ENCODE assay signal across 1 cellular context in the genomic region with DNA sequence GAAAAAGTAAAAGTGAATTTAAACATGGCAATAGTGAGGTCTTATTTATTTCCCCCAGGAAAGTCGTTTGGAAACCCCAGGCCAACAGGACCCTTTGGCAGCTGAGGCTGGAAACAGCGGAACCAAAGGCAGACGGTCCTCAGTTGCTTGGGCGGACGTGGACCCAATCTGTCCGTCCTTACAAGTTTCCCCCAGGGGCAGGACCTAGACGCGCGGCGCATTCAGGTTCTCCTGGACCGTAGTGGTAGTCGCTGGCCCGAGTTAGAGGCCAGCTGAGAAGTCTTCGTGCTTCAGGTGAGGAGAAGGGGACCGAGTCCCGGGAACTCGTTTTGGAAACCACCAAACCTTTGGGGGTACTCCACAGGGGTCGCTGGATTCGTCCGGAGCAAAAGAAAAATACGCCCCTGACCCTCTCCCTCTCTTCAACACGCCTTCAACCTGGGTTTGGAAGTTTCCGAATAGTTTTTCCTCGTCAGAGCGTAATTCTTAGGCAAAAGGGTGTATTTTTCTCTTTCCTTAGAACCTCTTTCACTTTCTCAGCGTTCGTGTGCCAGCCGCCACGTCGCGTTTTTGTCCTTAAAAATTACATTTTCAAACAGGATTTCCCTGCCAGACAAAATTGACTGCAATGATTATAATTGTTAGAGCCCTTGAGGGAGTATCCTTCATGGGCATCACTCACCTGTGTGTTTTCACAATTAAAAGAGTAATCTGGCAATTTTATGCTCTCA.
A peak's percentile ranks its signal among the peaks of the same experiment; 100 is the strongest.
TF ChIP-seq lines count a peak whose summit lies in the region.

No MANE protein-coding gene starts in this region.

TF ChIP-seq in HepG2, 621 proteins besides CTCF, POLR2A, EP300 and RAD21 (continued from another document and continues in another):
- TF ChIP-seq FOXP4 (CRISPR knock-in tag; IDR thresholded peaks at IDR 0.05) (peak; percentile 82), ZFP37 (CRISPR knock-in tag; IDR thresholded peaks at IDR 0.05; ENCODE audit: borderline replicate concordance) (peak; percentile 92), ZNF660 (CRISPR knock-in tag; IDR thresholded peaks at IDR 0.05; ENCODE audit: borderline replicate concordance, low read depth) (no peak), THYN1 (CRISPR knock-in tag; IDR thresholded peaks at IDR 0.05; ENCODE audit: borderline replicate concordance, low read depth) (no peak), ZNF468 (CRISPR knock-in tag; IDR thresholded peaks at IDR 0.05) (no peak), ZFP82 (CRISPR knock-in tag; IDR thresholded peaks at IDR 0.05; ENCODE audit: borderline replicate concordance) (peak; percentile 76; the same call in 1 of the 2 replicates), ZNF207 (IDR thresholded peaks at IDR 0.05; ENCODE audit: borderline replicate concordance) (no peak), NR2C2 (CRISPR knock-in tag; IDR thresholded peaks at IDR 0.05; ENCODE audit: borderline replicate concordance) (peak; percentile 66), SIX1 (CRISPR knock-in tag; IDR thresholded peaks at IDR 0.05; ENCODE audit: borderline replicate concordance) (no peak; the same call in 1 of the 2 replicates), ZNF776 (CRISPR knock-in tag; IDR thresholded peaks at IDR 0.05) (peak; percentile 56; the same call in 1 of the 2 replicates), NFYC (CRISPR knock-in tag; IDR thresholded peaks at IDR 0.05) (peak; percentile 42; the same call in 1 of the 2 replicates), CBX5 (CRISPR knock-in tag; IDR thresholded peaks at IDR 0.05; ENCODE audit: borderline replicate concordance) (peak; percentile 99), ZIK1 (CRISPR knock-in tag; IDR thresholded peaks at IDR 0.05; ENCODE audit: borderline replicate concordance, low read depth) (0 out of 2 replicates have a peak, but pooled peaks have one; percentile 72), ZNF225 (CRISPR knock-in tag; IDR thresholded peaks at IDR 0.05) (peak; percentile 90; the same call in 1 of the 2 replicates), XRCC5 (optimal IDR thresholded peaks at IDR 0.05; ENCODE audit: low read length) (peak; percentile 99), DRAP1 (CRISPR knock-in tag; IDR thresholded peaks at IDR 0.05) (peak; percentile 65; the same call in 1 of the 2 replicates), MZF1 (CRISPR knock-in tag; IDR thresholded peaks at IDR 0.05; ENCODE audit: borderline replicate concordance) (0 out of 2 replicates have a peak, but pooled peaks have one; percentile 38), NAIF1 (CRISPR knock-in tag; IDR thresholded peaks at IDR 0.05; ENCODE audit: borderline replicate concordance) (peak; percentile 84; the same call in 1 of the 2 replicates), ZNF274 (CRISPR knock-in tag; IDR thresholded peaks at IDR 0.05) (peak; percentile 27; the same call in 1 of the 2 replicates), ZSCAN31 (CRISPR knock-in tag; IDR thresholded peaks at IDR 0.05; ENCODE audit: low read depth) (peak; percentile 80; the same call in 1 of the 2 replicates), TGIF2 (CRISPR knock-in tag; IDR thresholded peaks at IDR 0.05) (peak; percentile 95), DPF2 (CRISPR knock-in tag; IDR thresholded peaks at IDR 0.05; ENCODE audit: borderline replicate concordance, low read depth) (no peak), PHF5A (CRISPR knock-in tag; IDR thresholded peaks at IDR 0.05; ENCODE audit: low read depth, unreplicated experiment) (no peak), KDM3A (CRISPR knock-in tag; IDR thresholded peaks at IDR 0.05; ENCODE audit: low read depth) (peak; percentile 97), ZNF670 (CRISPR knock-in tag; IDR thresholded peaks at IDR 0.05; ENCODE audit: borderline replicate concordance) (peak; percentile 80; the same call in 1 of the 2 replicates), MAFG (CRISPR knock-in tag; IDR thresholded peaks at IDR 0.05) (no peak), TFDP2 (CRISPR knock-in tag; IDR thresholded peaks at IDR 0.05) (peak; percentile 84), RELA (CRISPR knock-in tag; IDR thresholded peaks at IDR 0.05) (no peak), FOXC1 (CRISPR knock-in tag; IDR thresholded peaks at IDR 0.05; ENCODE audit: borderline replicate concordance) (peak; percentile 91), SRY (CRISPR knock-in tag; IDR thresholded peaks at IDR 0.05) (peak; percentile 88), MED13 (CRISPR knock-in tag; IDR thresholded peaks at IDR 0.05) (peak; percentile 78), ZMYM2 (CRISPR knock-in tag; IDR thresholded peaks at IDR 0.05) (no peak)
- TF ChIP-seq, protein P1, sequence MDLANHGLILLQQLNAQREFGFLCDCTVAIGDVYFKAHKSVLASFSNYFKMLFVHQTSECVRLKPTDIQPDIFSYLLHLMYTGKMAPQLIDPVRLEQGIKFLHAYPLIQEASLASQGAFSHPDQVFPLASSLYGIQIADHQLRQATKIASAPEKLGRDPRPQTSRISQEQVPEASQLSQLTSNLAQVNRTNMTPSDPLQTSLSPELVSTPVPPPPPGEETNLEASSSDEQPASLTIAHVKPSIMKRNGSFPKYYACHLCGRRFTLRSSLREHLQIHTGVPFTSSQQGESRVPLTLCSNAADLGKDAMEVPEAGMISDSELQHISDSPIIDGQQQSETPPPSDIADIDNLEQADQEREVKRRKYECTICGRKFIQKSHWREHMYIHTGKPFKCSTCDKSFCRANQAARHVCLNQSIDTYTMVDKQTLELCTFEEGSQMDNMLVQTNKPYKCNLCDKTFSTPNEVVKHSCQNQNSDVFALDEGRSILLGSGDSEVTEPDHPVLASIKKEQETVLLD (CRISPR knock-in tag; IDR thresholded peaks at IDR 0.05; ENCODE audit: low read depth), result no peak
- TF ChIP-seq, protein P2, sequence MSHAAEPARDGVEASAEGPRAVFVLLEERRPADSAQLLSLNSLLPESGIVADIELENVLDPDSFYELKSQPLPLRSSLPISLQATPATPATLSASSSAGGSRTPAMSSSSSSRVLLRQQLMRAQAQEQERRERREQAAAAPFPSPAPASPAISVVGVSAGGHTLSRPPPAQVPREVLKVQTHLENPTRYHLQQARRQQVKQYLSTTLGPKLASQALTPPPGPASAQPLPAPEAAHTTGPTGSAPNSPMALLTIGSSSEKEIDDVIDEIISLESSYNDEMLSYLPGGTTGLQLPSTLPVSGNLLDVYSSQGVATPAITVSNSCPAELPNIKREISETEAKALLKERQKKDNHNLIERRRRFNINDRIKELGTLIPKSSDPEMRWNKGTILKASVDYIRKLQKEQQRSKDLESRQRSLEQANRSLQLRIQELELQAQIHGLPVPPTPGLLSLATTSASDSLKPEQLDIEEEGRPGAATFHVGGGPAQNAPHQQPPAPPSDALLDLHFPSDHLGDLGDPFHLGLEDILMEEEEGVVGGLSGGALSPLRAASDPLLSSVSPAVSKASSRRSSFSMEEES (CRISPR knock-in tag; IDR thresholded peaks at IDR 0.05), result peak; percentile 68; the same call in 1 of the 2 replicates
- TF ChIP-seq, protein P3, sequence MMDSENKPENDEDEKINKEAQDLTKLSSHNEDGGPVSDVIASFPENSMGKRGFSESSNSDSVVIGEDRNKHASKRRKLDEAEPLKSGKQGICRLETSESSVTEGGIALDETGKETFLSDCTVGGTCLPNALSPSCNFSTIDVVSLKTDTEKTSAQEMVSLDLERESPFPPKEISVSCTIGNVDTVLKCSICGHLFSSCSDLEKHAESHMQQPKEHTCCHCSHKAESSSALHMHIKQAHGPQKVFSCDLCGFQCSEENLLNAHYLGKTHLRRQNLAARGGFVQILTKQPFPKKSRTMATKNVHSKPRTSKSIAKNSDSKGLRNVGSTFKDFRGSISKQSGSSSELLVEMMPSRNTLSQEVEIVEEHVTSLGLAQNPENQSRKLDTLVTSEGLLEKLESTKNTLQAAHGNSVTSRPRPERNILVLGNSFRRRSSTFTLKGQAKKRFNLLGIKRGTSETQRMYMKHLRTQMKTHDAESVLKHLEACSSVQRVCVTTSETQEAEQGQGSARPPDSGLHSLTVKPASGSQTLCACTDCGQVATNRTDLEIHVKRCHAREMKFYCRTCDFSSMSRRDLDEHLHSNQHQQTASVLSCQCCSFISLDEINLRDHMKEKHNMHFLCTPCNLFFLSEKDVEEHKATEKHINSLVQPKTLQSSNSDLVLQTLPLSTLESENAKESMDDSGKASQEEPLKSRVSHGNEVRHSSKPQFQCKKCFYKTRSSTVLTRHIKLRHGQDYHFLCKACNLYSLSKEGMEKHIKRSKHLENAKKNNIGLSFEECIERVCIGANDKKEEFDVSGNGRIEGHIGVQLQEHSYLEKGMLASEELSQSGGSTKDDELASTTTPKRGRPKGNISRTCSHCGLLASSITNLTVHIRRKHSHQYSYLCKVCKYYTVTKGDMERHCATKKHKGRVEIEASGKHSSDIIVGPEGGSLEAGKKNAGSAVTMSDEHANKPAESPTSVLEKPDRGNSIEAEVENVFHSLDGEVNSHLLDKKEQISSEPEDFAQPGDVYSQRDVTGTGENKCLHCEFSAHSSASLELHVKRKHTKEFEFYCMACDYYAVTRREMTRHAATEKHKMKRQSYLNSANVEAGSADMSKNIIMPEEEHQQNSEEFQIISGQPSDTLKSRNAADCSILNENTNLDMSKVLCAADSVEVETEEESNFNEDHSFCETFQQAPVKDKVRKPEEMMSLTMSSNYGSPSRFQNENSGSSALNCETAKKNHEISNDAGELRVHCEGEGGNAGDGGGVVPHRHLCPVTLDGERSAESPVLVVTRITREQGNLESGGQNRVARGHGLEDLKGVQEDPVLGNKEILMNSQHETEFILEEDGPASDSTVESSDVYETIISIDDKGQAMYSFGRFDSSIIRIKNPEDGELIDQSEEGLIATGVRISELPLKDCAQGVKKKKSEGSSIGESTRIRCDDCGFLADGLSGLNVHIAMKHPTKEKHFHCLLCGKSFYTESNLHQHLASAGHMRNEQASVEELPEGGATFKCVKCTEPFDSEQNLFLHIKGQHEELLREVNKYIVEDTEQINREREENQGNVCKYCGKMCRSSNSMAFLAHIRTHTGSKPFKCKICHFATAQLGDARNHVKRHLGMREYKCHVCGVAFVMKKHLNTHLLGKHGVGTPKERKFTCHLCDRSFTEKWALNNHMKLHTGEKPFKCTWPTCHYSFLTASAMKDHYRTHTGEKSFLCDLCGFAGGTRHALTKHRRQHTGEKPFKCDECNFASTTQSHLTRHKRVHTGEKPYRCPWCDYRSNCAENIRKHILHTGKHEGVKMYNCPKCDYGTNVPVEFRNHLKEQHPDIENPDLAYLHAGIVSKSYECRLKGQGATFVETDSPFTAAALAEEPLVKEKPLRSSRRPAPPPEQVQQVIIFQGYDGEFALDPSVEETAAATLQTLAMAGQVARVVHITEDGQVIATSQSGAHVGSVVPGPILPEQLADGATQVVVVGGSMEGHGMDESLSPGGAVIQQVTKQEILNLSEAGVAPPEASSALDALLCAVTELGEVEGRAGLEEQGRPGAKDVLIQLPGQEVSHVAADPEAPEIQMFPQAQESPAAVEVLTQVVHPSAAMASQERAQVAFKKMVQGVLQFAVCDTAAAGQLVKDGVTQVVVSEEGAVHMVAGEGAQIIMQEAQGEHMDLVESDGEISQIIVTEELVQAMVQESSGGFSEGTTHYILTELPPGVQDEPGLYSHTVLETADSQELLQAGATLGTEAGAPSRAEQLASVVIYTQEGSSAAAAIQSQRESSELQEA (CRISPR knock-in tag; IDR thresholded peaks at IDR 0.05; ENCODE audit: not compliant biosample characterization), result no peak
- TF ChIP-seq, protein P4, sequence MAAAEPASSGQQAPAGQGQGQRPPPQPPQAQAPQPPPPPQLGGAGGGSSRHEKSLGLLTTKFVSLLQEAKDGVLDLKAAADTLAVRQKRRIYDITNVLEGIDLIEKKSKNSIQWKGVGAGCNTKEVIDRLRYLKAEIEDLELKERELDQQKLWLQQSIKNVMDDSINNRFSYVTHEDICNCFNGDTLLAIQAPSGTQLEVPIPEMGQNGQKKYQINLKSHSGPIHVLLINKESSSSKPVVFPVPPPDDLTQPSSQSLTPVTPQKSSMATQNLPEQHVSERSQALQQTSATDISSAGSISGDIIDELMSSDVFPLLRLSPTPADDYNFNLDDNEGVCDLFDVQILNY (CRISPR knock-in tag; conservative IDR thresholded peaks at IDR 0.05), result peak; percentile 76; the same call in 1 of the 2 replicates
- TF ChIP-seq, protein P5, sequence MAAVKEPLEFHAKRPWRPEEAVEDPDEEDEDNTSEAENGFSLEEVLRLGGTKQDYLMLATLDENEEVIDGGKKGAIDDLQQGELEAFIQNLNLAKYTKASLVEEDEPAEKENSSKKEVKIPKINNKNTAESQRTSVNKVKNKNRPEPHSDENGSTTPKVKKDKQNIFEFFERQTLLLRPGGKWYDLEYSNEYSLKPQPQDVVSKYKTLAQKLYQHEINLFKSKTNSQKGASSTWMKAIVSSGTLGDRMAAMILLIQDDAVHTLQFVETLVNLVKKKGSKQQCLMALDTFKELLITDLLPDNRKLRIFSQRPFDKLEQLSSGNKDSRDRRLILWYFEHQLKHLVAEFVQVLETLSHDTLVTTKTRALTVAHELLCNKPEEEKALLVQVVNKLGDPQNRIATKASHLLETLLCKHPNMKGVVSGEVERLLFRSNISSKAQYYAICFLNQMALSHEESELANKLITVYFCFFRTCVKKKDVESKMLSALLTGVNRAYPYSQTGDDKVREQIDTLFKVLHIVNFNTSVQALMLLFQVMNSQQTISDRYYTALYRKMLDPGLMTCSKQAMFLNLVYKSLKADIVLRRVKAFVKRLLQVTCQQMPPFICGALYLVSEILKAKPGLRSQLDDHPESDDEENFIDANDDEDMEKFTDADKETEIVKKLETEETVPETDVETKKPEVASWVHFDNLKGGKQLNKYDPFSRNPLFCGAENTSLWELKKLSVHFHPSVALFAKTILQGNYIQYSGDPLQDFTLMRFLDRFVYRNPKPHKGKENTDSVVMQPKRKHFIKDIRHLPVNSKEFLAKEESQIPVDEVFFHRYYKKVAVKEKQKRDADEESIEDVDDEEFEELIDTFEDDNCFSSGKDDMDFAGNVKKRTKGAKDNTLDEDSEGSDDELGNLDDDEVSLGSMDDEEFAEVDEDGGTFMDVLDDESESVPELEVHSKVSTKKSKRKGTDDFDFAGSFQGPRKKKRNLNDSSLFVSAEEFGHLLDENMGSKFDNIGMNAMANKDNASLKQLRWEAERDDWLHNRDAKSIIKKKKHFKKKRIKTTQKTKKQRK (IDR thresholded peaks at IDR 0.05; ENCODE audit: low read length), result no peak
